Comparison of ENCODE assay signal across 17 cellular contexts in the genomic region with DNA sequence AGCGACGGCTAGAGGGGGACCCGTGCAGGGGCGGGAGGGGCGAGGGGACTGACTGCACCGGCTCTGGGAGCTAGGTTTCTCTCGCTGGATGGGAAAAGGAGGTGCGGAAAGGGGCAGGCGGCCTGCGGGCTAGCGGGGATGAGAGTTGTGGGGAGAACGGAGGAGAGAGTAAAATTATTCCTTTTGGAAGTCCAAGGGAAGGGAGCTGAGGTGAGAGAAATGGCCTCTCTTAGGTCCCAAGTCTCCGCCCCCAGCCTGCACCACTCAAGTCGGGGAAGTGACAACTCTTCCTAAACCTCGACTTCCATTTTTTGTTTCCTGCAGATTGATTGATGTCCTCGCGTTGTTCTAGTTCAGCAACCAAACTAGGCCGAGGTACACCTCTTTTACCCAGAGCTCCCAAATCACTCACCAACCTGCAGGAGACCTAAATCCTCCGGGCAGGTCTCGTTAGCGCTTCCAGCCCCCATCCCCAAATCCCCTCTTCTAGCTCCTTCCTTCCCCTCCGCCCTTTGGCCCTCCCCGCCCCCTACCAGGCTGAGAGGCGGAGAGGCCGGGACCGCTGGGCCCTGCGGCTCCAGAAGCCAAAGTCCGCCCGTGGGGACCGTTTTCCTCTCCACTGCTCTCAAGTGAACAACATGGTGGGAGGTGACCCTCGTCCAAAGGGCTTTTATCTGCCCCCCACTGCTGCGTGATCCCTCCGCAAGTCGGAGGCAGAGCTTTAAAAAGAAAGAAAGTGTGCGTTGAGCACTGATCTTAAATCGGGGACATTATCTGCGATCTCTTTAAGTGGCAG. TPM values are rescaled to one million over a fixed set of nuclear protein-coding genes. Genes with fewer than 3 reads are reported as not detected.
DNase-seq lines count a peak whose midpoint lies in the region; ATAC-seq and TF ChIP-seq lines count a peak whose summit lies in the region.
"Had no signal": no experiment of that assay in that cellular context is flagged by ENCODE, and none has a peak within 500 bp of the region (broad histone marks: within the 10 kb centered on the region; RNA-seq: fewer than 3 reads in every experiment).

No MANE protein-coding gene starts in this region.

- no peak for ATAC-seq in activated T-cell treated with anti-CD3 and anti-CD28 coated beads, Interleukin-2, amount 50 U/mL, for 72 hours (replicated peaks in 1 of 2)
- ATAC-seq in HG03280 (IDR thresholded peaks at IDR 0.05; ENCODE audit: unreplicated experiment) (no peak), GM18858 (IDR thresholded peaks at IDR 0.05; ENCODE audit: unreplicated experiment) (no peak)

- no peak for TF ChIP-seq CTCF in osteoblast (IDR thresholded peaks at IDR 0.05; ENCODE audit: extremely low read depth, low read depth, low read length)

- H3K27ac ChIP-seq in osteoblast (ENCODE audit: low read depth, low read length): no peak overlapping the region
- H3K27ac ChIP-seq: tibial artery had no signal

- DNase-seq in activated T-cell treated with anti-CD3 and anti-CD28 coated beads, Interleukin-2, amount 50 U/mL, for 72 hours: no peak
- DNase-seq in activated T-cell treated with anti-CD3 and anti-CD28 coated beads, Interleukin-2, amount 50 U/mL, for 48 hours: no peak
- DNase-seq in astrocyte of the hippocampus (ENCODE audit: low read depth, low spot score): peak; percentile 8
- peak; percentile 59 for DNase-seq in osteoblast (ENCODE audit: insufficient read length, low spot score, missing footprints)
- no peak for DNase-seq in DMS114 treated with DMSO at 0.1 percent for 48 hours (lab: John Stamatoyannopoulos, UW; ENCODE audit: unreplicated experiment)
- DNase-seq: activated CD8-positive, alpha-beta memory T cell treated with anti-CD3 and anti-CD28 coated beads, Interleukin-2, amount 50 U/mL, for 4 hours; central memory CD4-positive, alpha-beta T cell; NCI-H2029; NCI-H524 treated with DMSO at 0.1 percent for 48 hours; stimulated activated CD4-positive, alpha-beta T cell treated with anti-CD3 and anti-CD28 coated beads, Interleukin-4, amount 100 ng/mL, for 24 hours; SW 1271; tibial artery had no signal

- no peaks in the 10 kb centered on the region for H3K4me1 ChIP-seq in osteoblast (ENCODE audit: insufficient read depth, low read length)

- H3K4me3 ChIP-seq in iPS-18c (ENCODE audit: insufficient read depth, low read depth, low read length) (peak overlapping the region; percentile 63), osteoblast (ENCODE audit: insufficient read depth, low read length) (no peak overlapping the region)
- H3K4me3 ChIP-seq: tibial artery had no signal

- no peaks in the 10 kb centered on the region for H3K9me3 Mint-ChIP-seq in activated T-cell treated with anti-CD3 and anti-CD28 coated beads, Interleukin-2, amount 50 U/mL, for 72 hours

- H3K4me1 Mint-ChIP-seq in activated T-cell treated with anti-CD3 and anti-CD28 coated beads, Interleukin-2, amount 50 U/mL, for 72 hours (ENCODE audit: low read depth): peaks cover 32% of the 10 kb centered on the region

- peaks cover 100% of the 10 kb centered on the region for H3K27me3 ChIP-seq in osteoblast (ENCODE audit: insufficient read depth, low read length)

- peak overlapping the region; percentile 47 to 56 for H3K4me3 Mint-ChIP-seq in activated T-cell treated with anti-CD3 and anti-CD28 coated beads, Interleukin-2, amount 50 U/mL, for 72 hours
- H3K4me3 Mint-ChIP-seq: activated naive CD4-positive, alpha-beta T cell treated with anti-CD3 and anti-CD28 coated beads, Interleukin-2, amount 50 U/mL, for 24 hours had no signal

- H3K36me3 Mint-ChIP-seq in activated T-cell treated with anti-CD3 and anti-CD28 coated beads, Interleukin-2, amount 50 U/mL, for 72 hours (ENCODE audit: insufficient read depth in 2 of 2): peaks cover 3 to 7% of the 10 kb centered on the region in 2 donors

- H3K79me2 ChIP-seq in osteoblast (ENCODE audit: insufficient read depth, low read length): no peaks in the 10 kb centered on the region

- H3K36me3 ChIP-seq in osteoblast (ENCODE audit: insufficient read depth, low read length): no peaks in the 10 kb centered on the region
- H3K36me3 ChIP-seq: tibial artery had no signal

- no peak overlapping the region for H3K4me2 ChIP-seq in osteoblast (ENCODE audit: insufficient read depth, low read length)

- peaks cover 7% of the 10 kb centered on the region for H3K9me3 ChIP-seq in iPS-18c (ENCODE audit: control insufficient read depth, insufficient read depth, low read length)
- no peaks in the 10 kb centered on the region for H3K9me3 ChIP-seq in osteoblast (ENCODE audit: low read depth, low read length)

- no peaks in the 10 kb centered on the region for H4K20me1 ChIP-seq in osteoblast (ENCODE audit: insufficient read depth, low read length)

- H3K27ac Mint-ChIP-seq in activated T-cell treated with anti-CD3 and anti-CD28 coated beads, Interleukin-2, amount 50 U/mL, for 72 hours: no peak overlapping the region
- H3K27ac Mint-ChIP-seq: activated naive CD4-positive, alpha-beta T cell treated with anti-CD3 and anti-CD28 coated beads, Interleukin-2, amount 50 U/mL, for 24 hours had no signal

- peaks cover 91% of the 10 kb centered on the region for H3K27me3 Mint-ChIP-seq in activated T-cell treated with anti-CD3 and anti-CD28 coated beads, Interleukin-2, amount 50 U/mL, for 72 hours (ENCODE audit: low read depth)

- H2AFZ ChIP-seq in osteoblast (ENCODE audit: low read length): no peak overlapping the region

RNA-seq across cellular contexts. Expression of gene PITX2, which starts 7.3 kb away (rescaled TPM):
- total RNA-seq in activated T-cell treated with anti-CD3 and anti-CD28 coated beads, Interleukin-2, amount 50 U/mL, for 72 hours: under 1 TPM in 1 of 2 donors, not detected in 1; 0.31 TPM
- 0.36 and 0.59 TPM in 2 replicates for total RNA-seq in osteoblast
- total RNA-seq: glomerular endothelial cell had no signal

Comparison
In these comparisons a context has a peak if more than half of its experiments do, and no peak if none do; other contexts are left out.
1. DNase-seq: peak in astrocyte of the hippocampus (single experiment) and osteoblast (single experiment); none in activated T-cell treated with anti-CD3 and anti-CD28 coated beads, Interleukin-2, amount 50 U/mL, for 72 hours (0 of 2), activated T-cell treated with anti-CD3 and anti-CD28 coated beads, Interleukin-2, amount 50 U/mL, for 48 hours (0 of 2) and DMS114 treated with DMSO at 0.1 percent for 48 hours (single experiment).